18 cellular contexts compared by ENCODE assay signal in the genomic region with DNA sequence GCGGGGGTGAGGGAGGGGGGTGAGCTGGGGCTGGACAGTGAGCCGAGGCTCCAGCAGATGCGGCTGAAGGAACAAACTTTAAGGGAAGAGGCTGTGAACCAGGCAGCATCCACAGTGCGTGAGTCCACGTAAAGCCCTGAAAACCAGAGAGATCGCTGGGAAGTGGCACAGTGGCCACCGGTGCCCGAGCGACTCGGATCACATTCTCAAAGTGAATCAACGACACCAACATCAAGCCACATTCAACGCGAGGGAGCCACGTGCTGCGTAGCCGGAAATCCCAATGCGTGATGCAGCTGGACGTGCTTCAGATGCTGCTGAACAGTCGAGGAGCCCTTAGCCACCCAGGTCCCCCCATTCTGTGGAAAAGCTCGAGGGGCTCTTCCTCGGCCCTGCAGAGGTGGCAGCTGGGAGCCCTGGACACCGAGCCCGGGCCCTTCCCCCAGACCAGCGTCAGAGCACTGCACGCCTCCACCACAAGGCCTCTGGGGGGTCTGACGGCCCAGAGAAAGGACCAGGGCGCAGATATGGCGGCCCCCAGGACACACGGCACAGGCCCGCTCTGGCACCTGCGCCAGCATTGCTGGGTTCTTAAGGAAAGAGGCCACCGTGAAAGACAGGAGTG. TPM values are rescaled to one million over a fixed set of nuclear protein-coding genes. Genes with fewer than 3 reads are reported as not detected.
A peak's percentile ranks its signal among the peaks of the same experiment; 100 is the strongest.
DNase-seq lines count a peak whose midpoint lies in the region; ATAC-seq and TF ChIP-seq lines count a peak whose summit lies in the region.
"Had no signal": no experiment of that assay in that cellular context is flagged by ENCODE, and none has a peak within 500 bp of the region (broad histone marks: within the 10 kb centered on the region; RNA-seq: fewer than 3 reads in every experiment).

No MANE protein-coding gene starts in this region.

- H3K4me1 ChIP-seq in right atrium auricular region (no peaks in the 10 kb centered on the region), left ventricle myocardium inferior (no peaks in the 10 kb centered on the region), RWPE2 (ENCODE audit: insufficient read depth, poor library complexity, severe bottlenecking) (no peaks in the 10 kb centered on the region), aorta (ENCODE audit: control insufficient read depth in 1 of 2, insufficient read depth in 2 of 2, low read length in 2 of 2) (no peaks in the 10 kb centered on the region), thyroid gland (no peaks in the 10 kb centered on the region)

- no peaks in the 10 kb centered on the region for H3K36me3 ChIP-seq in right atrium auricular region
- H3K36me3 ChIP-seq in left ventricle myocardium inferior: peaks cover 7% of the 10 kb centered on the region
- no peaks in the 10 kb centered on the region for H3K36me3 ChIP-seq in RWPE2 (ENCODE audit: low read depth)
- H3K36me3 ChIP-seq in aorta (ENCODE audit: control insufficient read depth in 1 of 2, insufficient read depth in 2 of 2, low read length in 1 of 2): no peaks in the 10 kb centered on the region
- no peaks in the 10 kb centered on the region for H3K36me3 ChIP-seq in thyroid gland

- TF ChIP-seq CTCF in right atrium auricular region (IDR thresholded peaks at IDR 0.05) (no peak), left ventricle myocardium inferior (IDR thresholded peaks at IDR 0.05; ENCODE audit: borderline replicate concordance) (no peak), RWPE2 (IDR thresholded peaks at IDR 0.05; ENCODE audit: poor library complexity, severe bottlenecking) (no peak), thyroid gland (IDR thresholded peaks at IDR 0.05) (no peak)

- TF ChIP-seq POLR2A in thyroid gland (IDR thresholded peaks at IDR 0.05): no peak

- 90 to 93% methylated on average over 32 of the region's 32 CpGs for WGBS in aorta, 2 donors
- 91 to 92% methylated on average over 21 to 32 of the region's 32 CpGs for WGBS in thyroid gland, 2 donors

- peaks cover 0 to 15% of the 10 kb centered on the region in 2 donors for H3K9me3 ChIP-seq in right atrium auricular region
- H3K9me3 ChIP-seq in left ventricle myocardium inferior (replicated peaks): peaks cover 17% of the 10 kb centered on the region
- H3K9me3 ChIP-seq in RWPE2 (ENCODE audit: severe bottlenecking): no peaks in the 10 kb centered on the region
- H3K9me3 ChIP-seq in aorta (ENCODE audit: control insufficient read depth, low read length): no peaks in the 10 kb centered on the region
- no peaks in the 10 kb centered on the region for H3K9me3 ChIP-seq in thyroid gland

- H3K4me3 ChIP-seq in right atrium auricular region: no peak overlapping the region
- H3K4me3 ChIP-seq in left ventricle myocardium inferior: no peak overlapping the region
- H3K4me3 ChIP-seq in RWPE2 (ENCODE audit: severe bottlenecking): no peak overlapping the region
- no peak overlapping the region for H3K4me3 ChIP-seq in aorta (ENCODE audit: low read length in 2 of 2)
- H3K4me3 ChIP-seq in thyroid gland (replicated peaks in 1 of 3): no peak overlapping the region
- H3K4me3 ChIP-seq: SJSA1 had no signal

- ATAC-seq in RWPE2 (ENCODE audit: low read depth): no peak
- ATAC-seq in aorta (ENCODE audit: low FRiP score): no peak

- intact Hi-C loops in left ventricle myocardium inferior (cut with micrococcal nuclease): no loop called here
- intact Hi-C loops in aorta (cut with DNase I): no loop called here
- intact Hi-C loops in thyroid gland (cut with DNase I): no loop called here

- DNase-seq in right atrium auricular region (ENCODE audit: low spot score): peak; percentile 36
- DNase-seq in left ventricle myocardium inferior: no peak
- peak; percentile 62 for DNase-seq in RWPE2 (ENCODE audit: low spot score)
- DNase-seq in mesenteric fat pad (ENCODE audit: low spot score): peak; percentile 88
- DNase-seq in aorta: peak; percentile 33 to 52
- DNase-seq in thyroid gland: no peak
- no peak for DNase-seq in GM19238 (ENCODE audit: insufficient read length, low spot score)
- no peak for DNase-seq in EL
- DNase-seq: activated CD4-positive, CD25-positive, alpha-beta regulatory T cell; activated gamma-delta T cell treated with Interleukin-2 at 50 U/mL for 16 hours; cerebellar nuclear complex; Karpas-422; mesendoderm; NCI-H1417; NCI-H2171 treated with DMSO at 0.1 percent for 48 hours; NCI-H69; stimulated activated naive CD4-positive, alpha-beta T cell had no signal

- H3K27ac ChIP-seq in right atrium auricular region (no peak overlapping the region), left ventricle myocardium inferior (replicated peaks) (no peak overlapping the region), RWPE2 (ENCODE audit: poor library complexity, severe bottlenecking) (no peak overlapping the region), aorta (ENCODE audit: low read depth in 1 of 2, low read length in 2 of 2) (no peak overlapping the region), thyroid gland (no peak overlapping the region)
- H3K27ac ChIP-seq: SJSA1 had no signal

- H3K27me3 ChIP-seq in right atrium auricular region: no peaks in the 10 kb centered on the region
- no peaks in the 10 kb centered on the region for H3K27me3 ChIP-seq in left ventricle myocardium inferior (ENCODE audit: low read depth)
- no peaks in the 10 kb centered on the region for H3K27me3 ChIP-seq in RWPE2 (ENCODE audit: insufficient read depth, poor library complexity, severe bottlenecking)
- H3K27me3 ChIP-seq in aorta (ENCODE audit: control insufficient read depth in 1 of 2, insufficient read depth in 2 of 2, low read length in 1 of 2): no peaks in the 10 kb centered on the region
- no peaks in the 10 kb centered on the region for H3K27me3 ChIP-seq in thyroid gland
- H3K27me3 ChIP-seq: SJSA1 had no signal

RNA-seq across cellular contexts. Expression of gene EXOC3, which starts 53.7 kb away (rescaled TPM):
- 10 to 100 TPM; 34.7 to 40.7 TPM for total RNA-seq in right atrium auricular region
- 46.2 TPM for total RNA-seq in left ventricle myocardium inferior
- total RNA-seq in mesenteric fat pad: 58.5 TPM
- total RNA-seq in aorta: 10 to 100 TPM; 54.6 to 65.2 TPM
- 10 to 100 TPM; 31.3 to 88.9 TPM for polyA plus RNA-seq in aorta
- 10 to 100 TPM; 39.7 to 49.6 (median 45.0) TPM for total RNA-seq in thyroid gland

Comparison
In these comparisons a context has a peak if more than half of its experiments do, and no peak if none do; other contexts are left out.
1. DNase-seq: peak in right atrium auricular region (single experiment), RWPE2 (single experiment), mesenteric fat pad (single experiment) and aorta (2 of 2); none in left ventricle myocardium inferior (single experiment), thyroid gland (0 of 2), GM19238 (single experiment) and EL (single experiment).